In the genomic region with DNA sequence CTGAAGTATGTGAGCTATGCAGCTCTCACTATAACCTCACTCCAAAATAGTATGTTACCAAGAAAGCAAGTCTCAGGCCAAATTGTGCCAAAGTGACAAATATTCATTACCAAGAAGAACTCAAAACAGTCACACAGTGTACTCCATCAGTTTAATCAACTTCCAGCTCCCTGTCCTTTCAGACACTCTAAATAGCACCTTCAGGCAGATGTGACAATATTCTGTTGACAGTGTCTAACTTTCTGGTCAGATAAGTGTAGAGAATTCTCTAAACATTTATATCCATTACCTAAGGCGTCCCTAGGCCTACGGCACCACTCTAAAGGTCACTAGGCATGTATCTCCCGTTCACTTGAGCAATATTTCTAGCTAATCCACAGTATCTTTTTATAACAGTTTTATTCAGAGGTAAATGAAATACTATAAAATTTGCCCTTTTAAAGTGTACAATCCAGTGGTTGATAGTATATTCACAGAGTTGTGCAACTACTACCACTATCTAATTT, we compare ENCODE assay signal across 18 cellular contexts.
"Had no signal": no experiment of that assay in that cellular context is flagged by ENCODE, and none has a peak within 500 bp of the region (broad histone marks: within the 10 kb centered on the region; RNA-seq: fewer than 3 reads in every experiment).

No MANE protein-coding gene starts in this region.

- H3K27ac Mint-ChIP-seq: naive thymus-derived CD8-positive, alpha-beta T cell; stimulated activated effector memory CD8-positive, alpha-beta T cell treated with anti-CD3 and anti-CD28 coated beads, Interleukin-12 subunit alpha, Interleukin-12 subunit beta, amount 100 ng/mL, for 72 hours; stimulated activated naive CD8-positive, alpha-beta T cell treated with anti-CD3 and anti-CD28 coated beads, Interleukin-15, Interleukin-2, amounts not matched to agents 100 ng/mL and 50 ng/mL, for 24 hours had no signal

- DNase-seq: effector CD4-positive, alpha-beta T cell; foreskin melanocyte; head of caudate nucleus; left lung; mesendoderm; mucosa of descending colon; naive thymus-derived CD8-positive, alpha-beta T cell; posterior cingulate gyrus; stimulated activated CD4-positive, alpha-beta T cell treated with anti-CD3 and anti-CD28 coated beads, Interleukin-4, amount 100 ng/mL, for 1 hour; stimulated activated CD8-positive, alpha-beta memory T cell treated with anti-CD3 and anti-CD28 coated beads, Interleukin-4, amount 100 ng/mL, for 48 hours; tibial artery; upper lobe of left lung had no signal

- H3K4me3 ChIP-seq: coronary artery, hepatocyte, left lung, mucosa of descending colon, tibial artery, upper lobe of left lung, vagina had no signal

- H3K27me3 Mint-ChIP-seq: naive thymus-derived CD8-positive, alpha-beta T cell; stimulated activated naive CD8-positive, alpha-beta T cell treated with anti-CD3 and anti-CD28 coated beads, Interleukin-15, Interleukin-2, amounts not matched to agents 100 ng/mL and 50 ng/mL, for 24 hours had no signal

- ATAC-seq: left lung; mucosa of descending colon; naive thymus-derived CD8-positive, alpha-beta T cell; stimulated activated effector memory CD8-positive, alpha-beta T cell treated with anti-CD3 and anti-CD28 coated beads, Interleukin-12 subunit alpha, Interleukin-12 subunit beta, amount 100 ng/mL, for 72 hours had no signal

- H3K36me3 Mint-ChIP-seq: naive thymus-derived CD8-positive, alpha-beta T cell; stimulated activated effector memory CD8-positive, alpha-beta T cell treated with anti-CD3 and anti-CD28 coated beads, Interleukin-12 subunit alpha, Interleukin-12 subunit beta, amount 100 ng/mL, for 72 hours had no signal

- H3K9me3 Mint-ChIP-seq: naive thymus-derived CD8-positive, alpha-beta T cell; stimulated activated naive CD8-positive, alpha-beta T cell treated with anti-CD3 and anti-CD28 coated beads, Interleukin-15, Interleukin-2, amounts not matched to agents 100 ng/mL and 50 ng/mL, for 24 hours had no signal

- H3K4me3 Mint-ChIP-seq: naive thymus-derived CD8-positive, alpha-beta T cell; neural crest cell; stimulated activated effector memory CD8-positive, alpha-beta T cell treated with anti-CD3 and anti-CD28 coated beads, Interleukin-12 subunit alpha, Interleukin-12 subunit beta, amount 100 ng/mL, for 72 hours; stimulated activated naive CD8-positive, alpha-beta T cell treated with anti-CD3 and anti-CD28 coated beads, Interleukin-15, Interleukin-2, amounts not matched to agents 100 ng/mL and 50 ng/mL, for 24 hours had no signal

- H3K4me1 Mint-ChIP-seq: naive thymus-derived CD8-positive, alpha-beta T cell; neural crest cell; stimulated activated effector memory CD8-positive, alpha-beta T cell treated with anti-CD3 and anti-CD28 coated beads, Interleukin-12 subunit alpha, Interleukin-12 subunit beta, amount 100 ng/mL, for 72 hours had no signal
